In genomic region chr12:12181516-12181915, GRCh38 we compare ENCODE assay signal across 22 cellular contexts.
DNase-seq lines count a peak whose midpoint lies in the region; ATAC-seq and TF ChIP-seq lines count a peak whose summit lies in the region.
"Had no signal": no experiment of that assay in that cellular context is flagged by ENCODE, and none has a peak within 500 bp of the region (broad histone marks: within the 10 kb centered on the region; RNA-seq: fewer than 3 reads in every experiment).

No MANE protein-coding gene starts in this region.

- H3K27ac Mint-ChIP-seq in Calu3 (ENCODE audit: unreplicated experiment): peak overlapping the region; percentile 54
- peak overlapping the region; percentile 35 for H3K27ac Mint-ChIP-seq in endodermal cell
- no peak overlapping the region for H3K27ac Mint-ChIP-seq in activated T-helper 1 cell treated with anti-CD3 and anti-CD28 coated beads, Interleukin-12 subunit alpha, Interleukin-12 subunit beta, Interleukin-2, Interleukin-4 antibody, amounts not matched to agents 30 ng/mL and 10 ng/mL and 1 ng/mL, durations not matched to agents 14 hours and 24 hours and 36 hours
- H3K27ac Mint-ChIP-seq: activated CD4-positive, alpha-beta T cell treated with anti-CD3 and anti-CD28 coated beads, Interleukin-2, amount 10 ng/mL, durations not matched to agents 7 days and 5 days; CD4-positive, CD25-positive, alpha-beta regulatory T cell; immature natural killer cell; natural killer cell; stimulated activated effector memory CD8-positive, alpha-beta T cell treated with anti-CD3 and anti-CD28 coated beads, Interleukin-12 subunit alpha, Interleukin-12 subunit beta, amount 100 ng/mL, for 72 hours had no signal

- no TSS peak for BruUV-seq in Calu3 (replicated peaks; lab: Mats Ljungman, UMichigan)

- intact Hi-C loops in Calu3 (cut with micrococcal nuclease; ENCODE audit: unreplicated experiment): loop anchor here (5.0 kb wide), 2 partner anchors 41 to 86 kb away; partner anchors contain the start of gene LRP6
- intact Hi-C loops in activated T-helper 1 cell treated with anti-CD3 and anti-CD28 coated beads, Interleukin-12 subunit alpha, Interleukin-12 subunit beta, Interleukin-2, Interleukin-4 antibody, amounts not matched to agents 30 ng/mL and 10 ng/mL and 1 ng/mL, durations not matched to agents 14 hours and 24 hours and 36 hours (cut with micrococcal nuclease): no loop called here
- intact Hi-C loops in Right ventricle myocardium superior (cut with DNase I): no loop called here

- whole genome bisulfite sequencing in endodermal cell (ENCODE audit: insufficient coverage in 1 of 2, insufficient read length in 1 of 2), 2 experiments: 100% methylated on average over 1 of the region's 1 CpG

- H3K27me3 ChIP-seq in endodermal cell (ENCODE audit: control insufficient read depth, insufficient read depth, low read length, poor library complexity, severe bottlenecking) (no peaks in the 10 kb centered on the region), MM.1S (replicated peaks; ENCODE audit: insufficient read depth, low read length) (no peaks in the 10 kb centered on the region)
- H3K27me3 ChIP-seq: heart left ventricle, MG63, tibial artery had no signal

- no peaks in the 10 kb centered on the region for H3K27me3 Mint-ChIP-seq in Calu3 (ENCODE audit: unreplicated experiment)
- no peaks in the 10 kb centered on the region for H3K27me3 Mint-ChIP-seq in endodermal cell (ENCODE audit: insufficient read depth)
- H3K27me3 Mint-ChIP-seq in activated T-helper 1 cell treated with anti-CD3 and anti-CD28 coated beads, Interleukin-12 subunit alpha, Interleukin-12 subunit beta, Interleukin-2, Interleukin-4 antibody, amounts not matched to agents 30 ng/mL and 10 ng/mL and 1 ng/mL, durations not matched to agents 14 hours and 24 hours and 36 hours (ENCODE audit: insufficient read depth): peaks cover 41% of the 10 kb centered on the region

- no peak overlapping the region for H3K9ac ChIP-seq in SK-N-MC (ENCODE audit: insufficient read length)
- no peak overlapping the region for H3K9ac ChIP-seq in endodermal cell (ENCODE audit: extremely low read depth, low read length, poor library complexity, severe bottlenecking)
- no peak overlapping the region for H3K9ac ChIP-seq in MM.1S (ENCODE audit: low read length)

- no peaks in the 10 kb centered on the region for H3K9me3 ChIP-seq in SK-N-MC (ENCODE audit: low read depth, low read length)
- H3K9me3 ChIP-seq in endodermal cell (ENCODE audit: control insufficient read depth, low read length): no peaks in the 10 kb centered on the region
- H3K9me3 ChIP-seq in MM.1S (replicated peaks; ENCODE audit: insufficient read depth, low read length): no peaks in the 10 kb centered on the region
- H3K9me3 ChIP-seq: heart left ventricle, MG63, tibial artery had no signal

- H3K4me2 ChIP-seq in MM.1S (ENCODE audit: low read depth, low read length): no peak overlapping the region

- no peaks in the 10 kb centered on the region for H3F3A ChIP-seq in MM.1S (ENCODE audit: insufficient read depth, low read length)

- H3K4me1 ChIP-seq in endodermal cell (ENCODE audit: control insufficient read depth, insufficient read depth, low read length) (peaks cover 10% of the 10 kb centered on the region), MM.1S (ENCODE audit: low read length) (no peaks in the 10 kb centered on the region)

- H4K20me1 ChIP-seq in MM.1S (ENCODE audit: insufficient read depth, low read length): no peaks in the 10 kb centered on the region

- no peak for TF ChIP-seq CTCF in Calu3 (IDR thresholded peaks at IDR 0.05; ENCODE audit: unreplicated experiment)
- TF ChIP-seq CTCF in endodermal cell (conservative IDR thresholded peaks at IDR 0.05): no peak
- TF ChIP-seq CTCF in MM.1S (IDR thresholded peaks at IDR 0.05; ENCODE audit: low read length): no peak

- H3K4me3 Mint-ChIP-seq in Calu3 (ENCODE audit: low read depth, unreplicated experiment) (no peak overlapping the region), endodermal cell (no peak overlapping the region)
- H3K4me3 Mint-ChIP-seq in activated T-helper 1 cell treated with anti-CD3 and anti-CD28 coated beads, Interleukin-12 subunit alpha, Interleukin-12 subunit beta, Interleukin-2, Interleukin-4 antibody, amounts not matched to agents 30 ng/mL and 10 ng/mL and 1 ng/mL, durations not matched to agents 14 hours and 24 hours and 36 hours: no peak overlapping the region
- H3K4me3 Mint-ChIP-seq: activated CD4-positive, alpha-beta T cell treated with anti-CD3 and anti-CD28 coated beads, Interleukin-2, amount 10 ng/mL, durations not matched to agents 7 days and 5 days; CD4-positive, CD25-positive, alpha-beta regulatory T cell; immature natural killer cell; natural killer cell; stimulated activated effector memory CD8-positive, alpha-beta T cell treated with anti-CD3 and anti-CD28 coated beads, Interleukin-12 subunit alpha, Interleukin-12 subunit beta, amount 100 ng/mL, for 72 hours had no signal

- peaks cover 22% of the 10 kb centered on the region for H3K36me3 Mint-ChIP-seq in Calu3 (ENCODE audit: insufficient read depth, unreplicated experiment)
- H3K36me3 Mint-ChIP-seq in endodermal cell (ENCODE audit: low read depth): peaks cover 56% of the 10 kb centered on the region
- peaks cover 2% of the 10 kb centered on the region for H3K36me3 Mint-ChIP-seq in activated T-helper 1 cell treated with anti-CD3 and anti-CD28 coated beads, Interleukin-12 subunit alpha, Interleukin-12 subunit beta, Interleukin-2, Interleukin-4 antibody, amounts not matched to agents 30 ng/mL and 10 ng/mL and 1 ng/mL, durations not matched to agents 14 hours and 24 hours and 36 hours (ENCODE audit: low read depth)
- H3K36me3 Mint-ChIP-seq: CD4-positive, CD25-positive, alpha-beta regulatory T cell; immature natural killer cell; natural killer cell; stimulated activated effector memory CD8-positive, alpha-beta T cell treated with anti-CD3 and anti-CD28 coated beads, Interleukin-12 subunit alpha, Interleukin-12 subunit beta, amount 100 ng/mL, for 72 hours had no signal

- H3K79me2 ChIP-seq in MM.1S (ENCODE audit: low read length): no peaks in the 10 kb centered on the region

- no peak overlapping the region for H2AFZ ChIP-seq in MM.1S (ENCODE audit: low read length)

- no peak for ATAC-seq in Right ventricle myocardium superior (ENCODE audit: poor library complexity)
- ATAC-seq: heart left ventricle; HepG2; natural killer cell; stimulated activated effector memory CD8-positive, alpha-beta T cell treated with anti-CD3 and anti-CD28 coated beads, Interleukin-12 subunit alpha, Interleukin-12 subunit beta, amount 100 ng/mL, for 72 hours had no signal

- H3K4me3 ChIP-seq in SK-N-MC (no peak overlapping the region), endodermal cell (ENCODE audit: low read length) (no peak overlapping the region), MM.1S (ENCODE audit: low read length) (no peak overlapping the region)
- H3K4me3 ChIP-seq: heart left ventricle, MG63, tibial artery had no signal

- H3K4me1 Mint-ChIP-seq in Calu3 (ENCODE audit: low read depth, unreplicated experiment): peaks cover 64% of the 10 kb centered on the region
- peaks cover 26% of the 10 kb centered on the region for H3K4me1 Mint-ChIP-seq in endodermal cell
- no peaks in the 10 kb centered on the region for H3K4me1 Mint-ChIP-seq in activated T-helper 1 cell treated with anti-CD3 and anti-CD28 coated beads, Interleukin-12 subunit alpha, Interleukin-12 subunit beta, Interleukin-2, Interleukin-4 antibody, amounts not matched to agents 30 ng/mL and 10 ng/mL and 1 ng/mL, durations not matched to agents 14 hours and 24 hours and 36 hours (ENCODE audit: low read depth)
- H3K4me1 Mint-ChIP-seq: activated CD4-positive, alpha-beta T cell treated with anti-CD3 and anti-CD28 coated beads, Interleukin-2, amount 10 ng/mL, durations not matched to agents 7 days and 5 days; immature natural killer cell; natural killer cell; stimulated activated effector memory CD8-positive, alpha-beta T cell treated with anti-CD3 and anti-CD28 coated beads, Interleukin-12 subunit alpha, Interleukin-12 subunit beta, amount 100 ng/mL, for 72 hours had no signal

- H3K9me3 Mint-ChIP-seq in Calu3 (ENCODE audit: low read depth, unreplicated experiment) (no peaks in the 10 kb centered on the region), endodermal cell (no peaks in the 10 kb centered on the region)
- no peaks in the 10 kb centered on the region for H3K9me3 Mint-ChIP-seq in activated T-helper 1 cell treated with anti-CD3 and anti-CD28 coated beads, Interleukin-12 subunit alpha, Interleukin-12 subunit beta, Interleukin-2, Interleukin-4 antibody, amounts not matched to agents 30 ng/mL and 10 ng/mL and 1 ng/mL, durations not matched to agents 14 hours and 24 hours and 36 hours
- H3K9me3 Mint-ChIP-seq: activated CD4-positive, alpha-beta T cell treated with anti-CD3 and anti-CD28 coated beads, Interleukin-2, amount 10 ng/mL, durations not matched to agents 7 days and 5 days; immature natural killer cell; natural killer cell; stimulated activated effector memory CD8-positive, alpha-beta T cell treated with anti-CD3 and anti-CD28 coated beads, Interleukin-12 subunit alpha, Interleukin-12 subunit beta, amount 100 ng/mL, for 72 hours had no signal

- no peak for DNase-seq in Calu3
- DNase-seq in SK-N-MC (ENCODE audit: low read depth, low spot score): no peak
- DNase-seq in endodermal cell: no peak
- DNase-seq in myocyte (ENCODE audit: low read depth): peak; percentile 10
- DNase-seq in MM.1S: no peak
- DNase-seq in T-helper 9 cell: no peak
- DNase-seq in activated T-helper 1 cell treated with anti-CD3 and anti-CD28 coated beads, Interleukin-12 subunit alpha, Interleukin-12 subunit beta, Interleukin-2, Interleukin-4 antibody, amounts not matched to agents 30 ng/mL and 10 ng/mL and 1 ng/mL, durations not matched to agents 14 hours and 24 hours and 36 hours (ENCODE audit: low spot score): no peak
- DNase-seq in Right ventricle myocardium superior: no peak
- DNase-seq: activated CD4-positive, alpha-beta T cell treated with anti-CD3 and anti-CD28 coated beads, Interleukin-2, amount 10 ng/mL, durations not matched to agents 7 days and 5 days; CD4-positive, CD25-positive, alpha-beta regulatory T cell; DMS53; erythroblast; heart left ventricle; immature natural killer cell; mesenchymal stem cell; MG63; natural killer cell; NCI-H1694; NCI-H226; tibial artery had no signal

- H3K9me2 ChIP-seq in MM.1S (replicated peaks; ENCODE audit: insufficient read depth, low read length): no peaks in the 10 kb centered on the region

- H3K36me3 ChIP-seq in SK-N-MC (ENCODE audit: insufficient read depth, low read length) (peaks cover 19% of the 10 kb centered on the region), endodermal cell (ENCODE audit: control insufficient read depth, insufficient read depth, low read length) (peaks cover 64% of the 10 kb centered on the region), MM.1S (replicated peaks; ENCODE audit: insufficient read depth, low read length) (no peaks in the 10 kb centered on the region)
- H3K36me3 ChIP-seq: tibial artery had no signal

- H3K27ac ChIP-seq in SK-N-MC (peak overlapping the region; percentile 99), endodermal cell (ENCODE audit: low read depth, low read length) (no peak overlapping the region), MM.1S (ENCODE audit: low read length) (no peak overlapping the region)

- CTCF ChIA-PET in Calu3 (lab: Charles Lee): interaction anchor here (0.7 to 1.7 kb wide), 5 partner anchors 9 to 176 kb away, joined by 3 to 4 read pairs (median 3); no protein-coding TSS in a partner anchor
